In genomic region chr14:76953196-76953945, GRCh38 we compare ENCODE assay signal across 8 cellular contexts.
DNase-seq lines count a peak whose midpoint lies in the region; ATAC-seq, FAIRE-seq and TF ChIP-seq lines count a peak whose summit lies in the region.

No MANE protein-coding gene starts in this region.

- POLR2A ChIA-PET in HEK293 (lab: Yijun Ruan, JAX), result interaction anchor here (1.3 to 1.6 kb wide), 2 partner anchors 8 to 73 kb away, joined by 3 to 8 read pairs; no protein-coding TSS in a partner anchor

- no peak overlapping the region for H3K4me3 Mint-ChIP-seq in T-helper 1 cell treated with Interleukin-12 subunit alpha and Interleukin-12 subunit beta and Interleukin-4 antibody, amounts not matched to agents 30 μg/mL and 1 μg/mL, for 36 hours
- H3K4me3 Mint-ChIP-seq in glutamatergic neuron (ENCODE audit: unreplicated experiment), result no peak overlapping the region

- peak overlapping the region; percentile 71 for H3K27ac Mint-ChIP-seq in T-helper 1 cell treated with Interleukin-12 subunit alpha and Interleukin-12 subunit beta and Interleukin-4 antibody, amounts not matched to agents 30 μg/mL and 1 μg/mL, for 36 hours
- no peak overlapping the region for H3K27ac Mint-ChIP-seq in glutamatergic neuron (ENCODE audit: unreplicated experiment)

- TF ChIP-seq CTCF in AG09309 (IDR thresholded peaks at IDR 0.05; ENCODE audit: control insufficient read depth, insufficient read depth, low read depth, low read length, missing control alignments) (no peak), HEK293 (tag by site-specific recombination; IDR thresholded peaks at IDR 0.05) (no peak), bronchial epithelial cell (IDR thresholded peaks at IDR 0.05; ENCODE audit: insufficient read depth, low read length, severe bottlenecking) (no peak), glutamatergic neuron (IDR thresholded peaks at IDR 0.05; ENCODE audit: partially characterized antibody, unreplicated experiment) (no peak)

- no peak for FAIRE-seq in bronchial epithelial cell (lab: Jason Lieb, UNC)

- H3K4me1 Mint-ChIP-seq in T-helper 1 cell treated with Interleukin-12 subunit alpha and Interleukin-12 subunit beta and Interleukin-4 antibody, amounts not matched to agents 30 μg/mL and 1 μg/mL, for 36 hours (ENCODE audit: low read depth), result peaks cover 42% of the 10 kb centered on the region
- peaks cover 31% of the 10 kb centered on the region for H3K4me1 Mint-ChIP-seq in glutamatergic neuron (ENCODE audit: low read depth, unreplicated experiment)

- no peaks in the 10 kb centered on the region for H3K27me3 ChIP-seq in bronchial epithelial cell (ENCODE audit: control insufficient read depth, insufficient read depth, low read length)

- no peaks in the 10 kb centered on the region for H3K9me3 Mint-ChIP-seq in T-helper 1 cell treated with Interleukin-12 subunit alpha and Interleukin-12 subunit beta and Interleukin-4 antibody, amounts not matched to agents 30 μg/mL and 1 μg/mL, for 36 hours
- peaks cover 14% of the 10 kb centered on the region for H3K9me3 Mint-ChIP-seq in glutamatergic neuron (ENCODE audit: unreplicated experiment)

- ATAC-seq in left colon, result peak; percentile 58
- no peak for ATAC-seq in GM18498 (IDR thresholded peaks at IDR 0.05; ENCODE audit: unreplicated experiment)

- H3K4me3 ChIP-seq in AG09309 (ENCODE audit: control insufficient read depth, low read depth, low read length) (peak overlapping the region; percentile 32), HEK293 (ENCODE audit: low read depth, low read length) (no peak overlapping the region), bronchial epithelial cell (ENCODE audit: low read depth, low read length) (no peak overlapping the region)

- H3K36me3 Mint-ChIP-seq in T-helper 1 cell treated with Interleukin-12 subunit alpha and Interleukin-12 subunit beta and Interleukin-4 antibody, amounts not matched to agents 30 μg/mL and 1 μg/mL, for 36 hours (ENCODE audit: low read depth), result no peaks in the 10 kb centered on the region
- no peaks in the 10 kb centered on the region for H3K36me3 Mint-ChIP-seq in glutamatergic neuron (ENCODE audit: unreplicated experiment)

- no peaks in the 10 kb centered on the region for H3K9me3 ChIP-seq in HEK293 (ENCODE audit: control insufficient read depth, insufficient read depth, low read depth, low read length)

- DNase-seq in AG09309 (ENCODE audit: low read depth), result peak; percentile 44
- DNase-seq in bronchial epithelial cell (ENCODE audit: low read depth), result peak; percentile 71
- peak; percentile 71 to 82 for DNase-seq in left colon
- peak; percentile 34 to 39 for DNase-seq in stimulated activated CD8-positive, alpha-beta memory T cell treated with anti-CD3 and anti-CD28 coated beads, Interleukin-7, amount 100 ng/mL, for 4 hours (ENCODE audit: low read depth in 2 of 2)
- no peak for DNase-seq in glutamatergic neuron

- H3K36me3 ChIP-seq in HEK293 (ENCODE audit: control insufficient read depth in 2 of 2, insufficient read depth in 1 of 2, low read length in 2 of 2), result no peaks in the 10 kb centered on the region
- no peaks in the 10 kb centered on the region for H3K36me3 ChIP-seq in bronchial epithelial cell (ENCODE audit: control insufficient read depth, insufficient read depth, low read length)

- no peak overlapping the region; the same call in 1 of the 2 replicates for H3K27ac ChIP-seq in HEK293 (ENCODE audit: extremely low read depth, low read depth, low read length)

- CTCF ChIA-PET in HEK293 (lab: Yijun Ruan, JAX), result interaction anchor here (0.7 to 4.5 kb wide), 6 partner anchors 9 to 142 kb away, joined by 3 to 28 read pairs (median 4); no protein-coding TSS in a partner anchor

- H3K4me1 ChIP-seq in HEK293 (ENCODE audit: control insufficient read depth, insufficient read depth, low read length), result peaks cover 25% of the 10 kb centered on the region

- no peaks in the 10 kb centered on the region for H3K27me3 Mint-ChIP-seq in T-helper 1 cell treated with Interleukin-12 subunit alpha and Interleukin-12 subunit beta and Interleukin-4 antibody, amounts not matched to agents 30 μg/mL and 1 μg/mL, for 36 hours (ENCODE audit: low read depth)
- peaks cover 9% of the 10 kb centered on the region for H3K27me3 Mint-ChIP-seq in glutamatergic neuron (ENCODE audit: unreplicated experiment)

- intact Hi-C loops in left colon (cut with DNase I, micrococcal nuclease), result no loop called here

TF ChIP-seq in HEK293, 187 proteins besides CTCF, POLR2A, EP300 and RAD21 (continues in another document):
- TF ChIP-seq ZNF639 (tag by site-specific recombination; IDR thresholded peaks at IDR 0.05), result no peak
- peak; percentile 81 for TF ChIP-seq ZIC2 (tag by site-specific recombination; IDR thresholded peaks at IDR 0.05)
- no peak for TF ChIP-seq ZNF248 (tag by site-specific recombination; IDR thresholded peaks at IDR 0.05)
- TF ChIP-seq ZNF404 (tag by site-specific recombination; IDR thresholded peaks at IDR 0.05), result no peak
- no peak for TF ChIP-seq ZNF629 (tag by site-specific recombination; IDR thresholded peaks at IDR 0.05)
- no peak for TF ChIP-seq ZNF18 (tag by site-specific recombination; IDR thresholded peaks at IDR 0.05)
- no peak for TF ChIP-seq ZNF670 (tag by site-specific recombination; IDR thresholded peaks at IDR 0.05; ENCODE audit: low read depth)
- TF ChIP-seq KLF1 (tag by site-specific recombination; IDR thresholded peaks at IDR 0.05), result no peak
- no peak for TF ChIP-seq ZFP37 (tag by site-specific recombination; IDR thresholded peaks at IDR 0.05)
- no peak for TF ChIP-seq FEZF1 (tag by site-specific recombination; IDR thresholded peaks at IDR 0.05)
- no peak for TF ChIP-seq IKZF3 (tag by site-specific recombination; IDR thresholded peaks at IDR 0.05)
- no peak for TF ChIP-seq RBAK (tag by site-specific recombination; IDR thresholded peaks at IDR 0.05)
- no peak for TF ChIP-seq PRDM1 (tag by site-specific recombination; IDR thresholded peaks at IDR 0.05)
- TF ChIP-seq ZNF324 (tag by site-specific recombination; IDR thresholded peaks at IDR 0.05), result no peak
- TF ChIP-seq ZBTB48 (tag by site-specific recombination; IDR thresholded peaks at IDR 0.05), result no peak
- no peak for TF ChIP-seq AEBP2 (tag by site-specific recombination; IDR thresholded peaks at IDR 0.05; ENCODE audit: borderline replicate concordance)
- TF ChIP-seq ZNF26 (tag by site-specific recombination; IDR thresholded peaks at IDR 0.05), result no peak
- TF ChIP-seq ZBTB26 (tag by site-specific recombination; optimal IDR thresholded peaks at IDR 0.05), result no peak
